ENCODE assay signal across 1 cellular context in the genomic region with DNA sequence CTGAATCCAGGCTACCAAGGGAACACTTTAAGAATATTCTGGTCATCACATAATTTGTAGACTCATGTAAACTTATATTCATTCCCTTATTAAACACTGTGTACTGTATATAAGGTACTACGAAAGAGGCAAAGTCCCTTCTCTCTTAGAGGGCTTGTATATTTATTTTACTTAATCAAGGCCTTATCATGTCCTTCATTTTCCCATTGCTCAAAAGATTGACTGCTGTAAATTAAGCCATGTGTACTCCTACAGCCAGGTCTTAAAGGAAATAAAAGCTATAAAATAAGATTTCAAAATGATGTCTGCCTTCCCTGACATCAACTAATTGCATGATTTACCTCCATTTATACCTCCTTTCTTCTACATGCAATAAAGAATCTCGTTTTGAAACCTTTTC.
TF ChIP-seq lines count a peak whose summit lies in the region.

No MANE protein-coding gene starts in this region.

TF ChIP-seq in SK-N-SH treated with all-trans-retinoic acid at 6 μM for 48 hours, 23 proteins besides CTCF, POLR2A, EP300 and RAD21 (continued from another document):
- TF ChIP-seq, protein P1, sequence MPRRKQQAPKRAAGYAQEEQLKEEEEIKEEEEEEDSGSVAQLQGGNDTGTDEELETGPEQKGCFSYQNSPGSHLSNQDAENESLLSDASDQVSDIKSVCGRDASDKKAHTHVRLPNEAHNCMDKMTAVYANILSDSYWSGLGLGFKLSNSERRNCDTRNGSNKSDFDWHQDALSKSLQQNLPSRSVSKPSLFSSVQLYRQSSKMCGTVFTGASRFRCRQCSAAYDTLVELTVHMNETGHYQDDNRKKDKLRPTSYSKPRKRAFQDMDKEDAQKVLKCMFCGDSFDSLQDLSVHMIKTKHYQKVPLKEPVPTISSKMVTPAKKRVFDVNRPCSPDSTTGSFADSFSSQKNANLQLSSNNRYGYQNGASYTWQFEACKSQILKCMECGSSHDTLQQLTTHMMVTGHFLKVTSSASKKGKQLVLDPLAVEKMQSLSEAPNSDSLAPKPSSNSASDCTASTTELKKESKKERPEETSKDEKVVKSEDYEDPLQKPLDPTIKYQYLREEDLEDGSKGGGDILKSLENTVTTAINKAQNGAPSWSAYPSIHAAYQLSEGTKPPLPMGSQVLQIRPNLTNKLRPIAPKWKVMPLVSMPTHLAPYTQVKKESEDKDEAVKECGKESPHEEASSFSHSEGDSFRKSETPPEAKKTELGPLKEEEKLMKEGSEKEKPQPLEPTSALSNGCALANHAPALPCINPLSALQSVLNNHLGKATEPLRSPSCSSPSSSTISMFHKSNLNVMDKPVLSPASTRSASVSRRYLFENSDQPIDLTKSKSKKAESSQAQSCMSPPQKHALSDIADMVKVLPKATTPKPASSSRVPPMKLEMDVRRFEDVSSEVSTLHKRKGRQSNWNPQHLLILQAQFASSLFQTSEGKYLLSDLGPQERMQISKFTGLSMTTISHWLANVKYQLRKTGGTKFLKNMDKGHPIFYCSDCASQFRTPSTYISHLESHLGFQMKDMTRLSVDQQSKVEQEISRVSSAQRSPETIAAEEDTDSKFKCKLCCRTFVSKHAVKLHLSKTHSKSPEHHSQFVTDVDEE (CRISPR knock-in tag; IDR thresholded peaks at IDR 0.05), result no peak
- TF ChIP-seq ZNF8 (CRISPR knock-in tag; IDR thresholded peaks at IDR 0.05) (no peak), ARNTL (CRISPR knock-in tag; IDR thresholded peaks at IDR 0.05; ENCODE audit: borderline replicate concordance, low read depth) (no peak), RARB (CRISPR knock-in tag; IDR thresholded peaks at IDR 0.05) (no peak), GLIS3 (CRISPR knock-in tag; IDR thresholded peaks at IDR 0.05) (no peak), ZNF565 (CRISPR knock-in tag; conservative IDR thresholded peaks at IDR 0.05; ENCODE audit: low read depth) (no peak), ESRRG (CRISPR knock-in tag; IDR thresholded peaks at IDR 0.05) (no peak), OSR1 (CRISPR knock-in tag; IDR thresholded peaks at IDR 0.05) (no peak), ZFP3 (CRISPR knock-in tag; IDR thresholded peaks at IDR 0.05) (no peak)
